Comparison of ENCODE assay signal across 16 cellular contexts in the genomic region with DNA sequence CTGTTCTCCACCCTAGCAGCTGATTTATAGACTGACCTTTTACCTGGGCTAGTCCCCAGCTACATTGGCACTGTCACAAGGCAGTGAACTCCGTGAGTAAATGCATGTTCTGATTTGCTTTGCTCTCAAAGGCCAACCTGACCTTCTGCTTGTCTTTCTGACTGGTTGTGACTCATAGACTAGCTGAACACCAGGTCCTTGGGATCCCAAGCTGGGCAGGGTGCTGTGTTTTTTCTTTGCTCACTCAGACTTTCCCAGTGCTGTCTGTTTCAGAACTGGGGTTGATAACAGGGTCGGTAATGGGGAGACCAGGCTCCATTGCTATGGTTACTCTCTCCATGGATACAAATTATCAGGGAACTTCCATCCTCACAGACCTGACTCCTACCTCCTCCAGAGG. TPM values are rescaled to one million over a fixed set of nuclear protein-coding genes. Genes with fewer than 3 reads are reported as not detected.
DNase-seq lines count a peak whose midpoint lies in the region; ATAC-seq and TF ChIP-seq lines count a peak whose summit lies in the region.
"Had no signal": no experiment of that assay in that cellular context is flagged by ENCODE, and none has a peak within 500 bp of the region (broad histone marks: within the 10 kb centered on the region; RNA-seq: fewer than 3 reads in every experiment).

No MANE protein-coding gene starts in this region.

- in situ Hi-C loops in transverse colon (cut with MboI; ENCODE audit: low pct_ligation_motif_present in 1 of 4, low pct_unique_long_range_greater_than_20kb in 1 of 4, low sequenced_read_pairs in 3 of 4) = no loop called here

- peaks cover 6% of the 10 kb centered on the region for H3K9me3 Mint-ChIP-seq in activated naive CD8-positive, alpha-beta T cell treated with anti-CD3 and anti-CD28 coated beads, Interleukin-2, amount 50 U/mL, for 24 hours
- peaks cover 5% of the 10 kb centered on the region for H3K9me3 Mint-ChIP-seq in activated naive CD8-positive, alpha-beta T cell treated with anti-CD3 and anti-CD28 coated beads for 36 hours

- peak; percentile 45 for TF ChIP-seq POLR2A in transverse colon (IDR thresholded peaks at IDR 0.05)

- no peaks in the 10 kb centered on the region for H3K27me3 ChIP-seq in transverse colon

- H3K4me1 ChIP-seq in transverse colon = peaks cover 0 to 10% (median 0%) of the 10 kb centered on the region in 4 donors

- intact Hi-C loops in transverse colon (cut with DNase I; ENCODE audit: low total_unique reads) = no loop called here

- H3K4me1 Mint-ChIP-seq in activated naive CD8-positive, alpha-beta T cell treated with anti-CD3 and anti-CD28 coated beads, Interleukin-2, amount 50 U/mL, for 24 hours = no peaks in the 10 kb centered on the region
- no peaks in the 10 kb centered on the region for H3K4me1 Mint-ChIP-seq in activated naive CD8-positive, alpha-beta T cell treated with anti-CD3 and anti-CD28 coated beads for 36 hours
- H3K4me1 Mint-ChIP-seq: nephron had no signal

- H3K27me3 Mint-ChIP-seq in activated naive CD8-positive, alpha-beta T cell treated with anti-CD3 and anti-CD28 coated beads, Interleukin-2, amount 50 U/mL, for 24 hours = peaks cover 13% of the 10 kb centered on the region
- peaks cover 11% of the 10 kb centered on the region for H3K27me3 Mint-ChIP-seq in activated naive CD8-positive, alpha-beta T cell treated with anti-CD3 and anti-CD28 coated beads for 36 hours

- no peak for TF ChIP-seq CTCF in RWPE1 (conservative IDR thresholded peaks at IDR 0.05; ENCODE audit: low read depth)
- no peak for TF ChIP-seq CTCF in transverse colon (IDR thresholded peaks at IDR 0.05)
- no peak for TF ChIP-seq CTCF in GM10266 (IDR thresholded peaks at IDR 0.05; ENCODE audit: control insufficient read depth, insufficient read depth, low read depth, missing control alignments)

- DNase-seq in activated naive CD8-positive, alpha-beta T cell treated with anti-CD3 and anti-CD28 coated beads, Interleukin-2, amount 50 U/mL, for 24 hours = no peak
- no peak for DNase-seq in activated naive CD8-positive, alpha-beta T cell treated with anti-CD3 and anti-CD28 coated beads for 36 hours
- peak; percentile 79 for DNase-seq in RWPE1 (ENCODE audit: low spot score)
- DNase-seq in iris pigment epithelial cell (ENCODE audit: low read depth) = peak; percentile 62
- DNase-seq in transverse colon = peak; percentile 66
- DNase-seq in GM10266 (ENCODE audit: extremely low spot score) = no peak
- DNase-seq in cerebellar cortex (ENCODE audit: low spot score) = no peak
- DNase-seq in COLO668 (lab: John Stamatoyannopoulos, UW; ENCODE audit: unreplicated experiment) = no peak
- DNase-seq: activated CD8-positive, alpha-beta memory T cell treated with anti-CD3 and anti-CD28 coated beads for 24 hours; effector memory CD8-positive, alpha-beta T cell; GOT3; Kasumi-1; NCI-H526 treated with DMSO at 0.1 percent for 48 hours had no signal

- no peak overlapping the region for H3K4me3 ChIP-seq in transverse colon

- H3K36me3 Mint-ChIP-seq in activated naive CD8-positive, alpha-beta T cell treated with anti-CD3 and anti-CD28 coated beads, Interleukin-2, amount 50 U/mL, for 24 hours (ENCODE audit: low read depth) = no peaks in the 10 kb centered on the region
- H3K36me3 Mint-ChIP-seq in activated naive CD8-positive, alpha-beta T cell treated with anti-CD3 and anti-CD28 coated beads for 36 hours = no peaks in the 10 kb centered on the region

- peaks cover 0 to under 1% of the 10 kb centered on the region in 2 donors for H3K9me3 ChIP-seq in transverse colon

- H3K27ac ChIP-seq in RWPE1 = no peak overlapping the region
- peak overlapping the region; percentile 43 to 83 (median 78) for H3K27ac ChIP-seq in transverse colon

- CTCF ChIA-PET in RWPE1 (lab: Yijun Ruan, JAX) = interaction anchor here (0.6 to 1.4 kb wide), 3 partner anchors 67 to 168 kb away, joined by 3 to 5 read pairs (median 4); no protein-coding TSS in a partner anchor

- WGBS in transverse colon (ENCODE audit: low coverage in 1 of 2), 2 donors = 27 to 36% methylated on average over 2 of the region's 2 CpGs

- no peak overlapping the region for H3K27ac Mint-ChIP-seq in activated naive CD8-positive, alpha-beta T cell treated with anti-CD3 and anti-CD28 coated beads, Interleukin-2, amount 50 U/mL, for 24 hours
- no peak overlapping the region for H3K27ac Mint-ChIP-seq in activated naive CD8-positive, alpha-beta T cell treated with anti-CD3 and anti-CD28 coated beads for 36 hours
- H3K27ac Mint-ChIP-seq: activated naive CD4-positive, alpha-beta T cell treated with anti-CD3 and anti-CD28 coated beads, Interleukin-2, amount 50 U/mL, for 72 hours; effector memory CD8-positive, alpha-beta T cell; nephron had no signal

- no peak for TF ChIP-seq EP300 in transverse colon (IDR thresholded peaks at IDR 0.05; ENCODE audit: low read depth)

- POLR2A ChIA-PET in RWPE1 (lab: Yijun Ruan, JAX; ENCODE audit: low non-redundant PET) = no interaction called here

- H3K4me3 Mint-ChIP-seq in activated naive CD8-positive, alpha-beta T cell treated with anti-CD3 and anti-CD28 coated beads, Interleukin-2, amount 50 U/mL, for 24 hours = no peak overlapping the region
- no peak overlapping the region for H3K4me3 Mint-ChIP-seq in activated naive CD8-positive, alpha-beta T cell treated with anti-CD3 and anti-CD28 coated beads for 36 hours
- H3K4me3 Mint-ChIP-seq: effector memory CD8-positive, alpha-beta T cell; nephron had no signal

- ATAC-seq in activated naive CD8-positive, alpha-beta T cell treated with anti-CD3 and anti-CD28 coated beads, Interleukin-2, amount 50 U/mL, for 24 hours = peak; percentile 77
- ATAC-seq: effector memory CD8-positive, alpha-beta T cell had no signal

- no peaks in the 10 kb centered on the region for H3K36me3 ChIP-seq in transverse colon

RNA-seq across cellular contexts. Expression of a gene that starts 35.0 kb away (rescaled TPM):
- total RNA-seq in activated naive CD8-positive, alpha-beta T cell treated with anti-CD3 and anti-CD28 coated beads for 36 hours = not detected
- total RNA-seq in transverse colon = 10 to 100 TPM in 1 of 4 donors, 1 to 10 TPM in 2, not detected in 1; 1.4 to 17.2 (median 3.4) TPM
- total RNA-seq: activated naive CD4-positive, alpha-beta T cell treated with anti-CD3 and anti-CD28 coated beads, Interleukin-2, amount 50 U/mL, for 72 hours; T-helper 1 cell treated with Interleukin-12 subunit alpha and Interleukin-12 subunit beta and Interleukin-4 antibody, amounts not matched to agents 30 ng/mL and 1 ng/mL, for 36 hours had no signal

Comparison
In these comparisons a context has a peak if more than half of its experiments do, and no peak if none do; other contexts are left out.
1. DNase-seq: peak in RWPE1 (single experiment), iris pigment epithelial cell (single experiment) and transverse colon (single experiment); none in activated naive CD8-positive, alpha-beta T cell treated with anti-CD3 and anti-CD28 coated beads, Interleukin-2, amount 50 U/mL, for 24 hours (single experiment), activated naive CD8-positive, alpha-beta T cell treated with anti-CD3 and anti-CD28 coated beads for 36 hours (single experiment), GM10266 (single experiment), cerebellar cortex (single experiment) and COLO668 (single experiment).